Comparison of ENCODE assay signal across 15 cellular contexts in genomic region chr5:143011621-143012020, GRCh38.
A peak's percentile ranks its signal among the peaks of the same experiment; 100 is the strongest.
DNase-seq lines count a peak whose midpoint lies in the region; ATAC-seq and TF ChIP-seq lines count a peak whose summit lies in the region.
"Had no signal": no experiment of that assay in that cellular context is flagged by ENCODE, and none has a peak within 500 bp of the region (broad histone marks: within the 10 kb centered on the region; RNA-seq: fewer than 3 reads in every experiment).

No MANE protein-coding gene starts in this region.

- intact Hi-C loops in body of pancreas (cut with DNase I), result no loop called here

- no peak for TF ChIP-seq CTCF in OCI-LY1 (IDR thresholded peaks at IDR 0.05; ENCODE audit: low read length)
- TF ChIP-seq CTCF in body of pancreas (IDR thresholded peaks at IDR 0.05), result no peak

- H3K4me1 ChIP-seq in OCI-LY1 (ENCODE audit: insufficient read depth, low read length, severe bottlenecking) (peaks cover 39% of the 10 kb centered on the region), body of pancreas (no peaks in the 10 kb centered on the region)

- 82 to 84% methylated on average over 3 of the region's 3 CpGs for WGBS in body of pancreas, 2 donors

- H3K27ac ChIP-seq in OCI-LY1 (ENCODE audit: low read depth, low read length, poor library complexity, severe bottlenecking) (peak overlapping the region; percentile 52), body of pancreas (no peak overlapping the region)
- H3K27ac ChIP-seq: pancreas, PC-9, testis had no signal

- no peaks in the 10 kb centered on the region for H3K79me2 ChIP-seq in OCI-LY1 (ENCODE audit: insufficient read depth, low read length)

- no peak overlapping the region for H3K27ac Mint-ChIP-seq in stimulated activated naive CD8-positive, alpha-beta T cell treated with anti-CD3 and anti-CD28 coated beads, Interleukin-15, amount 100 ng/mL, for 72 hours
- H3K27ac Mint-ChIP-seq: CD4-positive, alpha-beta T cell had no signal

- TF ChIP-seq POLR2A in body of pancreas (IDR thresholded peaks at IDR 0.05), result no peak

- H3K9me3 Mint-ChIP-seq in stimulated activated naive CD8-positive, alpha-beta T cell treated with anti-CD3 and anti-CD28 coated beads, Interleukin-15, amount 100 ng/mL, for 72 hours, result no peaks in the 10 kb centered on the region
- H3K9me3 Mint-ChIP-seq: CD4-positive, alpha-beta T cell had no signal

- H3K4me3 Mint-ChIP-seq in stimulated activated naive CD8-positive, alpha-beta T cell treated with anti-CD3 and anti-CD28 coated beads, Interleukin-15, amount 100 ng/mL, for 72 hours, result no peak overlapping the region
- H3K4me3 Mint-ChIP-seq: CD4-positive, alpha-beta T cell had no signal

- ATAC-seq in stimulated activated naive CD8-positive, alpha-beta T cell treated with anti-CD3 and anti-CD28 coated beads, Interleukin-15, Interleukin-2, amounts not matched to agents 100 U/mL and 50 U/mL, for 24 hours, result peak; percentile 29
- no peak for ATAC-seq in stimulated activated naive CD8-positive, alpha-beta T cell treated with anti-CD3 and anti-CD28 coated beads, Interleukin-15, amount 100 ng/mL, for 72 hours
- no peak for ATAC-seq in body of pancreas
- ATAC-seq: GM12878, left cardiac atrium, pancreas had no signal

- H4K20me1 ChIP-seq in OCI-LY1 (ENCODE audit: insufficient read depth, low read length), result no peaks in the 10 kb centered on the region

- H3F3A ChIP-seq in OCI-LY1 (ENCODE audit: insufficient read depth, low read length), result no peaks in the 10 kb centered on the region

- H3K36me3 ChIP-seq in OCI-LY1 (ENCODE audit: insufficient read depth, low read length), result no peaks in the 10 kb centered on the region
- H3K36me3 ChIP-seq in body of pancreas (replicated peaks in 1 of 2; ENCODE audit: insufficient read depth in 1 of 2, low read depth in 2 of 2), result no peaks in the 10 kb centered on the region
- H3K36me3 ChIP-seq: pancreas had no signal

- no peak overlapping the region for H2AFZ ChIP-seq in OCI-LY1 (ENCODE audit: low read length)
- H2AFZ ChIP-seq: PC-9 had no signal

- no peak for DNase-seq in stimulated activated naive CD8-positive, alpha-beta T cell treated with anti-CD3 and anti-CD28 coated beads, Interleukin-15, Interleukin-2, amounts not matched to agents 100 U/mL and 50 U/mL, for 24 hours
- DNase-seq in stimulated activated naive CD8-positive, alpha-beta T cell treated with anti-CD3 and anti-CD28 coated beads, Interleukin-15, amount 100 ng/mL, for 72 hours, result no peak
- peak; percentile 49 for DNase-seq in fibroblast of peridontal ligament (ENCODE audit: extremely low read depth)
- DNase-seq in T-helper 9 cell, result no peak
- no peak for DNase-seq in occipital lobe (lab: John Stamatoyannopoulos, UW)
- DNase-seq in body of pancreas, result no peak
- no peak for DNase-seq in NCI-H82 (lab: John Stamatoyannopoulos, UW)
- DNase-seq: CD4-positive, alpha-beta T cell; foreskin melanocyte; left cardiac atrium; pancreas; PC-9; testis had no signal

- peaks cover 78% of the 10 kb centered on the region for H3K4me1 Mint-ChIP-seq in stimulated activated naive CD8-positive, alpha-beta T cell treated with anti-CD3 and anti-CD28 coated beads, Interleukin-15, amount 100 ng/mL, for 72 hours

- H3K4me3 ChIP-seq in OCI-LY1 (ENCODE audit: low read depth, low read length, poor library complexity, severe bottlenecking) (no peak overlapping the region), body of pancreas (no peak overlapping the region)
- H3K4me3 ChIP-seq: GM12878, pancreas, PC-9, testis had no signal

- H3K27me3 ChIP-seq in OCI-LY1 (ENCODE audit: insufficient read depth, low read length), result no peaks in the 10 kb centered on the region
- no peaks in the 10 kb centered on the region for H3K27me3 ChIP-seq in body of pancreas
- H3K27me3 ChIP-seq: pancreas, testis had no signal

- H3K9ac ChIP-seq in OCI-LY1 (ENCODE audit: low read length), result no peak overlapping the region

- H3K9me2 ChIP-seq in OCI-LY1 (ENCODE audit: low read depth, low read length), result no peaks in the 10 kb centered on the region

- no peaks in the 10 kb centered on the region for H3K9me3 ChIP-seq in OCI-LY1 (ENCODE audit: low read length)
- H3K9me3 ChIP-seq in body of pancreas, result no peaks in the 10 kb centered on the region
- H3K9me3 ChIP-seq: pancreas, testis had no signal

- no peaks in the 10 kb centered on the region for H3K27me3 Mint-ChIP-seq in stimulated activated naive CD8-positive, alpha-beta T cell treated with anti-CD3 and anti-CD28 coated beads, Interleukin-15, amount 100 ng/mL, for 72 hours
- H3K27me3 Mint-ChIP-seq: CD4-positive, alpha-beta T cell had no signal

- no peak overlapping the region for H3K4me2 ChIP-seq in OCI-LY1 (ENCODE audit: low read length)
- H3K4me2 ChIP-seq: PC-9 had no signal
